8 cellular contexts compared by ENCODE assay signal in genomic region chr2:46914578-46915230, GRCh38. TPM values are rescaled to one million over a fixed set of nuclear protein-coding genes. Genes with fewer than 3 reads are reported as not detected.
DNase-seq lines count a peak whose midpoint lies in the region; ATAC-seq, FAIRE-seq and TF ChIP-seq lines count a peak whose summit lies in the region.

No MANE protein-coding gene starts in this region.

- H2AFZ ChIP-seq in HepG2 (ENCODE audit: low read length), result no peak overlapping the region

- 5% methylated on average over 11 of the region's 11 CpGs for WGBS in HepG2 (ENCODE audit: low lambda C conversion rate)
- 39 to 40% methylated on average over 11 of the region's 11 CpGs for WGBS in upper lobe of left lung, 2 donors

- H3K9ac ChIP-seq in HepG2 (ENCODE audit: insufficient read depth, low read depth, low read length), result peak overlapping the region; percentile 98

- peaks cover 52% of the 10 kb centered on the region for H3K4me1 Mint-ChIP-seq in activated T-cell treated with anti-CD3 and anti-CD28 coated beads, Interleukin-2, amount 50 U/mL, for 72 hours (ENCODE audit: low read depth)

- TF ChIP-seq CTCF in ascending aorta (IDR thresholded peaks at IDR 0.05) (no peak), HepG2 (CRISPR knock-in tag; IDR thresholded peaks at IDR 0.05) (no peak), upper lobe of left lung (IDR thresholded peaks at IDR 0.05) (no peak)

- H3K27ac ChIP-seq in ascending aorta (peak overlapping the region; percentile 97 to 99), HepG2 (ENCODE audit: extremely low read length, insufficient read depth, low read length) (peak overlapping the region; percentile 89), upper lobe of left lung (peak overlapping the region; percentile 91 to 98 (median 96))

- in situ Hi-C loops in HepG2 (cut with HindIII; ENCODE audit: extremely low pct_ligation_motif_present, low pct_unique_long_range_greater_than_20kb), result no loop called here

- H3K27ac Mint-ChIP-seq in activated T-cell treated with anti-CD3 and anti-CD28 coated beads, Interleukin-2, amount 50 U/mL, for 72 hours, result peak overlapping the region; percentile 94

- TF ChIP-seq POLR2A in HepG2 (IDR thresholded peaks at IDR 0.05; ENCODE audit: insufficient read depth in 1 of 2, low read depth in 2 of 2, low read length in 2 of 2) (no peak), upper lobe of left lung (IDR thresholded peaks at IDR 0.05) (no peak)

- no peaks in the 10 kb centered on the region for H3K27me3 ChIP-seq in ascending aorta
- no peaks in the 10 kb centered on the region; a peak in 1 of 5 replicates for H3K27me3 ChIP-seq in HepG2 (ENCODE audit: control insufficient read depth in 1 of 2, insufficient read depth in 2 of 2, low read length in 2 of 2)
- no peaks in the 10 kb centered on the region for H3K27me3 ChIP-seq in upper lobe of left lung

- peak overlapping the region; percentile 95 for H3K4me2 ChIP-seq in HepG2 (ENCODE audit: low read depth, low read length)

- BruUV-seq in HepG2 (replicated peaks; lab: Mats Ljungman, UMichigan), result no TSS peak

- DNase-seq in activated T-cell treated with anti-CD3 and anti-CD28 coated beads, Interleukin-2, amount 50 U/mL, for 72 hours, result no peak
- no peak for DNase-seq in activated T-cell treated with anti-CD3 and anti-CD28 coated beads, Interleukin-2, amount 50 U/mL, for 48 hours
- DNase-seq in ascending aorta (ENCODE audit: low spot score in 2 of 2) (no peak), HepG2 (ENCODE audit: low spot score) (no peak), upper lobe of left lung (no peak), NCI-H1092 (lab: John Stamatoyannopoulos, UW) (no peak)
- DNase-seq in stimulated activated CD4-positive, alpha-beta T cell treated with anti-CD3 and anti-CD28 coated beads, Interleukin-4, amount 100 ng/mL, for 24 hours, result no peak

- H3K4me3 Mint-ChIP-seq in activated T-cell treated with anti-CD3 and anti-CD28 coated beads, Interleukin-2, amount 50 U/mL, for 72 hours, result peak overlapping the region; percentile 95 to 97

- peaks cover 4 to 25% of the 10 kb centered on the region in 2 donors for H3K4me1 ChIP-seq in ascending aorta
- peaks cover 71% of the 10 kb centered on the region for H3K4me1 ChIP-seq in HepG2 (ENCODE audit: insufficient read depth, low read length)
- H3K4me1 ChIP-seq in upper lobe of left lung, result peaks cover 20 to 33% (median 26%) of the 10 kb centered on the region in 4 donors

- CTCF ChIA-PET in HepG2 (lab: Yijun Ruan, JAX; ENCODE audit: low intra/inter-chr PET ratio, low total read pairs), result no interaction called here

- H3K36me3 ChIP-seq in ascending aorta (peaks cover 7 to 25% of the 10 kb centered on the region in 2 donors), HepG2 (replicated peaks in 1 of 2; ENCODE audit: control insufficient read depth in 1 of 2, insufficient read depth in 2 of 2, low read length in 2 of 2) (peaks cover 3 to 18% of the 10 kb centered on the region in 2 experiments), upper lobe of left lung (peaks cover 0 to 18% (median 3%) of the 10 kb centered on the region in 4 donors)

- peaks cover 69% of the 10 kb centered on the region for H3K79me2 ChIP-seq in HepG2 (ENCODE audit: insufficient read depth, low read length)

- intact Hi-C loops in ascending aorta (cut with DNase I) (loop anchor here (2.0 to 5.0 kb wide), 4 partner anchors 70 to 408 kb away; no protein-coding TSS in a partner anchor), HepG2 (cut with micrococcal nuclease; ENCODE audit: unreplicated experiment) (loop anchor here (2.0 to 5.0 kb wide), 2 partner anchors 54 to 408 kb away; no protein-coding TSS in a partner anchor)

- peaks cover 19% of the 10 kb centered on the region for H4K20me1 ChIP-seq in HepG2 (ENCODE audit: insufficient read depth, low read length)

- TF ChIP-seq EP300 in HepG2 (IDR thresholded peaks at IDR 0.05; ENCODE audit: low read depth in 2 of 2, low read length in 2 of 2) (no peak), HepG2 (CRISPR knock-in tag; IDR thresholded peaks at IDR 0.05; ENCODE audit: borderline replicate concordance) (0 out of 2 replicates have a peak, but pooled peaks have one; percentile 5), upper lobe of left lung (IDR thresholded peaks at IDR 0.05) (no peak)

- H3K27me3 Mint-ChIP-seq in activated T-cell treated with anti-CD3 and anti-CD28 coated beads, Interleukin-2, amount 50 U/mL, for 72 hours (ENCODE audit: low read depth), result no peaks in the 10 kb centered on the region

- no peaks in the 10 kb centered on the region for H3K9me3 Mint-ChIP-seq in activated T-cell treated with anti-CD3 and anti-CD28 coated beads, Interleukin-2, amount 50 U/mL, for 72 hours

- peaks cover 13 to 14% of the 10 kb centered on the region in 2 donors for H3K36me3 Mint-ChIP-seq in activated T-cell treated with anti-CD3 and anti-CD28 coated beads, Interleukin-2, amount 50 U/mL, for 72 hours (ENCODE audit: insufficient read depth in 2 of 2)

- H3K9me3 ChIP-seq in ascending aorta (no peaks in the 10 kb centered on the region), HepG2 (ENCODE audit: low read length) (no peaks in the 10 kb centered on the region), upper lobe of left lung (no peaks in the 10 kb centered on the region)

- TF ChIP-seq RAD21 in HepG2 (CRISPR knock-in tag; IDR thresholded peaks at IDR 0.05), result no peak

- FAIRE-seq in HepG2 (lab: Jason Lieb, UNC), result no peak

- H3K4me3 ChIP-seq in ascending aorta, result peak overlapping the region; percentile 83 to 88
- H3K4me3 ChIP-seq in HepG2 (replicated peaks in 1 of 3; ENCODE audit: insufficient read depth in 1 of 3, low read depth in 2 of 3, low read length in 3 of 3), result peak overlapping the region; percentile 74 to 100 (median 79)
- H3K4me3 ChIP-seq in upper lobe of left lung, result peak overlapping the region; percentile 91 to 98 (median 96)

- POLR2A ChIA-PET in HepG2 (lab: Yijun Ruan, JAX), result interaction anchor here (1.9 to 3.0 kb wide), 3 partner anchors 40 to 488 kb away, joined by 4 to 14 read pairs (median 5); partner anchors contain the start of gene MSH2

- ATAC-seq in activated T-cell treated with anti-CD3 and anti-CD28 coated beads, Interleukin-2, amount 50 U/mL, for 72 hours (replicated peaks in 1 of 2), result no peak
- ATAC-seq in HepG2 (no peak), upper lobe of left lung (ENCODE audit: low FRiP score in 2 of 2) (no peak), HG02870 (IDR thresholded peaks at IDR 0.05; ENCODE audit: unreplicated experiment) (no peak)

RNA-seq across cellular contexts. Expression of gene MCFD2, which starts 0.9 kb away (rescaled TPM):
- 10 to 100 TPM; 50.1 to 59.3 TPM for total RNA-seq in activated T-cell treated with anti-CD3 and anti-CD28 coated beads, Interleukin-2, amount 50 U/mL, for 72 hours
- total RNA-seq in ascending aorta (171 TPM), HepG2 (2016; rRNA removed; fragmentation: Illumina TruSeq; extraction: Trizol) (191 and 232 TPM in 2 replicates), upper lobe of left lung (100 to 1,000 TPM in 1 of 6 donors, 10 to 100 TPM in 5; 16.8 to 102 (median 77.5) TPM)
- total RNA-seq in HepG2 (2016; cell fraction: cytosol; rRNA removed; fragmentation: Illumina TruSeq; extraction: Trizol; ENCODE audit: low read depth), result 20.4 and 23.3 TPM in 2 replicates
- total RNA-seq in HepG2 (2016; cell fraction: insoluble cytoplasmic fraction; rRNA removed; fragmentation: Illumina TruSeq; extraction: Trizol), result 188 and 227 TPM in 2 replicates
- 73.2 and 79.2 TPM in 2 replicates for total RNA-seq in HepG2 (2016; cell fraction: membrane; rRNA removed; fragmentation: Illumina TruSeq; extraction: Trizol)
- 172 and 204 TPM in 2 replicates for total RNA-seq in HepG2 (2016; cell fraction: nucleus; rRNA removed; fragmentation: Illumina TruSeq; extraction: Trizol)
- 170 and 183 TPM in 2 replicates for polyA plus RNA-seq in HepG2 (2011; rRNA removed)
- 120 and 161 TPM in 2 replicates for polyA plus RNA-seq in HepG2 (2011; cell fraction: cytosol; rRNA removed)
- polyA plus RNA-seq in HepG2 (2011; cell fraction: nucleus; rRNA removed), result 48.7 and 68.4 TPM in 2 replicates
- 135 and 170 TPM in 2 replicates for polyA plus RNA-seq in HepG2 (2012)
- polyA plus RNA-seq in HepG2 (2016; cell fraction: cytosol; fragmentation: Illumina TruSeq; extraction: Trizol; ENCODE audit: low read depth), result 30.7 and 36.6 TPM in 2 replicates
- polyA plus RNA-seq in HepG2 (2016; cell fraction: insoluble cytoplasmic fraction; fragmentation: Illumina TruSeq; extraction: Trizol; ENCODE audit: low read depth), result 146 TPM in 2 replicates
- 43.2 and 44.0 TPM in 2 replicates for polyA plus RNA-seq in HepG2 (2016; cell fraction: membrane; fragmentation: Illumina TruSeq; extraction: Trizol; ENCODE audit: low read depth)
- 201 and 204 TPM in 2 replicates for polyA plus RNA-seq in HepG2 (2016; cell fraction: nucleus; fragmentation: Illumina TruSeq; extraction: Trizol; ENCODE audit: insufficient read depth, low read depth)
- 95.6 and 263 TPM in 2 replicates for polyA minus RNA-seq in HepG2 (2011; rRNA and poly(A)+ RNA removed; ENCODE audit: low replicate concordance)
- polyA minus RNA-seq in HepG2 (2011; cell fraction: cytosol; rRNA and poly(A)+ RNA removed), result 122 and 129 TPM in 2 replicates
- 66.2 and 98.2 TPM in 2 replicates for polyA minus RNA-seq in HepG2 (2011; cell fraction: nucleus; rRNA and poly(A)+ RNA removed)

RNA-seq across cellular contexts. Expression of gene TTC7A, which starts 26.3 kb away (rescaled TPM):
- total RNA-seq in activated T-cell treated with anti-CD3 and anti-CD28 coated beads, Interleukin-2, amount 50 U/mL, for 72 hours, result 10 to 100 TPM; 68.2 to 93.1 TPM
- total RNA-seq in ascending aorta, result 181 TPM
- 21.0 and 24.0 TPM in 2 replicates for total RNA-seq in HepG2 (2016; rRNA removed; fragmentation: Illumina TruSeq; extraction: Trizol)
- 8.3 and 8.9 TPM in 2 replicates for total RNA-seq in HepG2 (2016; cell fraction: cytosol; rRNA removed; fragmentation: Illumina TruSeq; extraction: Trizol; ENCODE audit: low read depth)
- 17.8 and 24.5 TPM in 2 replicates for total RNA-seq in HepG2 (2016; cell fraction: insoluble cytoplasmic fraction; rRNA removed; fragmentation: Illumina TruSeq; extraction: Trizol)
- 18.3 and 18.8 TPM in 2 replicates for total RNA-seq in HepG2 (2016; cell fraction: membrane; rRNA removed; fragmentation: Illumina TruSeq; extraction: Trizol)
- total RNA-seq in HepG2 (2016; cell fraction: nucleus; rRNA removed; fragmentation: Illumina TruSeq; extraction: Trizol), result 28.5 and 28.8 TPM in 2 replicates
- polyA plus RNA-seq in HepG2 (2011; rRNA removed), result 23.7 and 25.2 TPM in 2 replicates
- polyA plus RNA-seq in HepG2 (2011; cell fraction: cytosol; rRNA removed), result 16.5 and 24.2 TPM in 2 replicates
- 65.7 and 80.5 TPM in 2 replicates for polyA plus RNA-seq in HepG2 (2011; cell fraction: nucleus; rRNA removed)
- polyA plus RNA-seq in HepG2 (2012), result 20.4 and 24.1 TPM in 2 replicates
- polyA plus RNA-seq in HepG2 (2016; cell fraction: cytosol; fragmentation: Illumina TruSeq; extraction: Trizol; ENCODE audit: low read depth), result 5.7 and 5.8 TPM in 2 replicates
- polyA plus RNA-seq in HepG2 (2016; cell fraction: insoluble cytoplasmic fraction; fragmentation: Illumina TruSeq; extraction: Trizol; ENCODE audit: low read depth), result 19.1 and 24.2 TPM in 2 replicates
- polyA plus RNA-seq in HepG2 (2016; cell fraction: membrane; fragmentation: Illumina TruSeq; extraction: Trizol; ENCODE audit: low read depth), result 11.6 and 14.8 TPM in 2 replicates
- polyA plus RNA-seq in HepG2 (2016; cell fraction: nucleus; fragmentation: Illumina TruSeq; extraction: Trizol; ENCODE audit: insufficient read depth, low read depth), result 29.2 and 31.6 TPM in 2 replicates
- 25.8 and 60.0 TPM in 2 replicates for polyA minus RNA-seq in HepG2 (2011; rRNA and poly(A)+ RNA removed; ENCODE audit: low replicate concordance)
- polyA minus RNA-seq in HepG2 (2011; cell fraction: cytosol; rRNA and poly(A)+ RNA removed), result 12.9 and 13.4 TPM in 2 replicates
- 37.9 and 48.2 TPM in 2 replicates for polyA minus RNA-seq in HepG2 (2011; cell fraction: nucleus; rRNA and poly(A)+ RNA removed)
- total RNA-seq in upper lobe of left lung, result 100 to 1,000 TPM in 2 of 6 donors, 10 to 100 TPM in 4; 64.0 to 119 (median 80.0) TPM
